In genomic region chr4:182802621-182803020, GRCh38 we compare ENCODE assay signal across 20 cellular contexts.
"Had no signal": no experiment of that assay in that cellular context is flagged by ENCODE, and none has a peak within 500 bp of the region (broad histone marks: within the 10 kb centered on the region; RNA-seq: fewer than 3 reads in every experiment).

No MANE protein-coding gene starts in this region.

- H3K79me2 ChIP-seq: hepatocyte had no signal

- ATAC-seq: foreskin keratinocyte; gastrocnemius medialis; heart left ventricle; left cardiac atrium; left lung; left ventricle myocardium superior; lower lobe of right lung; mucosa of descending colon; naive thymus-derived CD8-positive, alpha-beta T cell had no signal

- H3K4me3 ChIP-seq: coronary artery, dorsolateral prefrontal cortex, esophagus muscularis mucosa, gastrocnemius medialis, heart left ventricle, hepatocyte, left lung, lower lobe of right lung, mucosa of descending colon had no signal

- H3K36me3 Mint-ChIP-seq: immature natural killer cell; memory B cell; naive B cell; naive thymus-derived CD8-positive, alpha-beta T cell had no signal

- H3K27ac ChIP-seq: coronary artery, esophagus muscularis mucosa, foreskin keratinocyte, gastrocnemius medialis, heart left ventricle, hepatocyte, left lung, lower lobe of right lung had no signal

- H3K36me3 ChIP-seq: gastrocnemius medialis, heart left ventricle, left lung, lower lobe of right lung had no signal

- H3K4me3 Mint-ChIP-seq: immature natural killer cell; memory B cell; mesothelial cell of epicardium; naive B cell; naive thymus-derived CD8-positive, alpha-beta T cell had no signal

- H3K27ac Mint-ChIP-seq: immature natural killer cell; memory B cell; mesothelial cell of epicardium; naive B cell; naive thymus-derived CD8-positive, alpha-beta T cell had no signal

- DNase-seq: dermis blood vessel endothelial cell; effector CD4-positive, alpha-beta T cell; effector memory CD4-positive, alpha-beta T cell; foreskin keratinocyte; gastrocnemius medialis; heart left ventricle; immature natural killer cell; left cardiac atrium; left lung; left ventricle myocardium superior; lower lobe of right lung; mucosa of descending colon; naive B cell; naive thymus-derived CD8-positive, alpha-beta T cell had no signal

- H3K4me2 ChIP-seq: hepatocyte had no signal

- H3K27me3 ChIP-seq: foreskin keratinocyte, gastrocnemius medialis, hepatocyte had no signal

- H2AFZ ChIP-seq: hepatocyte had no signal

- H3K9me3 ChIP-seq: esophagus muscularis mucosa, gastrocnemius medialis, heart left ventricle, lower lobe of right lung, mucosa of descending colon had no signal

- H3K4me1 ChIP-seq: foreskin keratinocyte, gastrocnemius medialis had no signal

- H3K9me3 Mint-ChIP-seq: immature natural killer cell; memory B cell; mesothelial cell of epicardium; naive thymus-derived CD8-positive, alpha-beta T cell had no signal
